In the genomic region with DNA sequence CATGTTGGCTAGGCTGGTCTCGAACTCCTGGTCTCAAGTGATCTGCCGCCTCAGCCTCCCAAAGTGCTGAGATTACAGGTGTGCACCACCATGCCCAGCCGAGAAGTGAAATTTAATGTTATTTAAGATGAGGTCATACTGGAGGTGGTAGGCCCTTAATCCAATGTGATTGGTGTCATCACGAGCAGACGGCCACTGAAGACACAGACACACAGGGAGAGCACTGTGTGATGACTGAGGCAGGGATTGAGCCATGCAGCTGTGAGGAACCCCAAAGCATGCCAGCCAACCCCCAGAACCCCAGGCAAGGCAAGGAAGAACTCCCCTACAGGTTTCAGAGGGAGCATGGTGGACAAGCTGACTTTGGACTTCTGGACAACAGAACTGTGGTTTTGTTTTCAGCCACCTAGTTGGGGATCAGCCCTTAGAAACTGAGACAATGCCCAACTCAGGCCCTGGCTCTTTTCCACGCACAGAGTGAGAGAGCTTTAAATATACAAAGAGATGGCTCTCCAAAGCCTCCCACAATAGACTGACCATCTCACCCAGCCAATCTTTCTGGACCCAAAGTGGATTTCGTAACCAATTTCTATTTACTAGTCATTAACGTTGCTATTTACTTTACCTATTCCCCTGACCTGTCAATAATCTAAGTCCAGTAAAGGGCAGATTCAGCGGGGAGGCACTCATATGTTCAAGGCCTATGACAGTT, we compare ENCODE assay signal across 1 cellular context.
TF ChIP-seq lines count a peak whose summit lies in the region.

No MANE protein-coding gene starts in this region.

TF ChIP-seq in HepG2, 621 proteins besides CTCF, POLR2A, EP300 and RAD21 (continued from another document and continues in another):
- TF ChIP-seq PCBP1 (IDR thresholded peaks at IDR 0.05; ENCODE audit: borderline replicate concordance, low read depth, low read length) = no peak
- TF ChIP-seq MTF2 (CRISPR knock-in tag; IDR thresholded peaks at IDR 0.05; ENCODE audit: borderline replicate concordance) = no peak
- TF ChIP-seq ZNF879 (CRISPR knock-in tag; IDR thresholded peaks at IDR 0.05) = no peak
- TF ChIP-seq ZHX2 (IDR thresholded peaks at IDR 0.05; ENCODE audit: low read depth) = peak; percentile 61; the same call in 1 of the 2 replicates
- peak; percentile 99; the same call in 1 of the 2 replicates for TF ChIP-seq ZHX2 (CRISPR knock-in tag; IDR thresholded peaks at IDR 0.05; ENCODE audit: borderline replicate concordance)
- no peak for TF ChIP-seq ZNF616 (CRISPR knock-in tag; IDR thresholded peaks at IDR 0.05; ENCODE audit: low read depth)
- no peak for TF ChIP-seq NFE2L2 (IDR thresholded peaks at IDR 0.05; ENCODE audit: low read length)
- peak; percentile 14; the same call in 1 of the 2 replicates for TF ChIP-seq ZBTB21 (CRISPR knock-in tag; IDR thresholded peaks at IDR 0.05)
- TF ChIP-seq ARNT (IDR thresholded peaks at IDR 0.05) = no peak
- no peak for TF ChIP-seq REXO4 (CRISPR knock-in tag; IDR thresholded peaks at IDR 0.05; ENCODE audit: borderline replicate concordance)
- TF ChIP-seq MTF1 (CRISPR knock-in tag; IDR thresholded peaks at IDR 0.05) = no peak
- peak; percentile 36; the same call in 1 of the 2 replicates for TF ChIP-seq KDM1A (CRISPR knock-in tag; IDR thresholded peaks at IDR 0.05)
- TF ChIP-seq, protein P1, sequence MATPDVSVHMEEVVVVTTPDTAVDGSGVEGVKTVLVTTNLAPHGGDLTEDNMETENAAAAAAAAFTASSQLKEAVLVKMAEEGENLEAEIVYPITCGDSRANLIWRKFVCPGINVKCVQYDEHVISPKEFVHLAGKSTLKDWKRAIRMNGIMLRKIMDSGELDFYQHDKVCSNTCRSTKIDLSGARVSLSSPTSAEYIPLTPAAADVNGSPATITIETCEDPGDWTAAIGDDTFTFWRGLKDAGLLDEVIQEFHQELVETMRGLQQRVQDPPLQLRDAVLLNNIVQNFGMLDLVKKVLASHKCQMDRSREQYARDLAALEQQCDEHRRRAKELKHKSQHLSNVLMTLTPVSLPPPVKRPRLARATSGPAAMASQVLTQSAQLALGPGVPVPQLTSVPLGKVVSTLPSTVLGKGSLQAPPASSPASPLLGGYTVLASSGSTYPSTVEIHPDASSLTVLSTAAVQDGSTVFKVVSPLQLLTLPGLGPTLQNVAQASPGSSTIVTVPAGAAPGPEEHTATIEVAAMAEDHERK (CRISPR knock-in tag; IDR thresholded peaks at IDR 0.05; ENCODE audit: low read depth) = peak; percentile 17; the same call in 1 of the 2 replicates
- peak; percentile 89; the same call in 1 of the 2 replicates for TF ChIP-seq JUNB (CRISPR knock-in tag; IDR thresholded peaks at IDR 0.05; ENCODE audit: borderline replicate concordance)
- no peak for TF ChIP-seq GTF2F1 (IDR thresholded peaks at IDR 0.05; ENCODE audit: low read length)
- no peak; the same call in 1 of the 2 replicates for TF ChIP-seq ZNF224 (CRISPR knock-in tag; IDR thresholded peaks at IDR 0.05)
- TF ChIP-seq FOSL2 (CRISPR knock-in tag; IDR thresholded peaks at IDR 0.05) = peak; percentile 84
- no peak for TF ChIP-seq ZBTB1 (CRISPR knock-in tag; IDR thresholded peaks at IDR 0.05; ENCODE audit: borderline replicate concordance)
- TF ChIP-seq CBX5 (CRISPR knock-in tag; IDR thresholded peaks at IDR 0.05; ENCODE audit: borderline replicate concordance) = no peak
- TF ChIP-seq ZNF329 (CRISPR knock-in tag; IDR thresholded peaks at IDR 0.05; ENCODE audit: low read depth) = peak; percentile 51; the same call in 1 of the 2 replicates
- no peak for TF ChIP-seq ZNF407 (CRISPR knock-in tag; IDR thresholded peaks at IDR 0.05; ENCODE audit: not compliant biosample characterization)
- peak; percentile 95 for TF ChIP-seq TBX3 (IDR thresholded peaks at IDR 0.05; ENCODE audit: borderline replicate concordance)
- no peak; the same call in 1 of the 2 replicates for TF ChIP-seq STAG1 (CRISPR knock-in tag; IDR thresholded peaks at IDR 0.05)
- TF ChIP-seq PATZ1 (CRISPR knock-in tag; IDR thresholded peaks at IDR 0.05) = peak; percentile 86
- TF ChIP-seq, protein P2, sequence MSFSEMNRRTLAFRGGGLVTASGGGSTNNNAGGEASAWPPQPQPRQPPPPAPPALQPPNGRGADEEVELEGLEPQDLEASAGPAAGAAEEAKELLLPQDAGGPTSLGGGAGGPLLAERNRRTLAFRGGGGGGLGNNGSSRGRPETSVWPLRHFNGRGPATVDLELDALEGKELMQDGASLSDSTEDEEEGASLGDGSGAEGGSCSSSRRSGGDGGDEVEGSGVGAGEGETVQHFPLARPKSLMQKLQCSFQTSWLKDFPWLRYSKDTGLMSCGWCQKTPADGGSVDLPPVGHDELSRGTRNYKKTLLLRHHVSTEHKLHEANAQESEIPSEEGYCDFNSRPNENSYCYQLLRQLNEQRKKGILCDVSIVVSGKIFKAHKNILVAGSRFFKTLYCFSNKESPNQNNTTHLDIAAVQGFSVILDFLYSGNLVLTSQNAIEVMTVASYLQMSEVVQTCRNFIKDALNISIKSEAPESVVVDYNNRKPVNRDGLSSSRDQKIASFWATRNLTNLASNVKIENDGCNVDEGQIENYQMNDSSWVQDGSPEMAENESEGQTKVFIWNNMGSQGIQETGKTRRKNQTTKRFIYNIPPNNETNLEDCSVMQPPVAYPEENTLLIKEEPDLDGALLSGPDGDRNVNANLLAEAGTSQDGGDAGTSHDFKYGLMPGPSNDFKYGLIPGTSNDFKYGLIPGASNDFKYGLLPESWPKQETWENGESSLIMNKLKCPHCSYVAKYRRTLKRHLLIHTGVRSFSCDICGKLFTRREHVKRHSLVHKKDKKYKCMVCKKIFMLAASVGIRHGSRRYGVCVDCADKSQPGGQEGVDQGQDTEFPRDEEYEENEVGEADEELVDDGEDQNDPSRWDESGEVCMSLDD (CRISPR knock-in tag; IDR thresholded peaks at IDR 0.05; ENCODE audit: borderline replicate concordance) = 0 out of 2 replicates have a peak, but pooled peaks have one; percentile 72
- no peak for TF ChIP-seq SCMH1 (CRISPR knock-in tag; IDR thresholded peaks at IDR 0.05; ENCODE audit: borderline replicate concordance)
- 0 out of 2 replicates have a peak, but pooled peaks have one; percentile 69 for TF ChIP-seq ZNF33A (CRISPR knock-in tag; IDR thresholded peaks at IDR 0.05; ENCODE audit: borderline replicate concordance)
- peak; percentile 53; the same call in 1 of the 2 replicates for TF ChIP-seq JUND (CRISPR knock-in tag; IDR thresholded peaks at IDR 0.05)
